Comparison of ENCODE assay signal across 1 cellular context in genomic region chr16:74862743-74863244, GRCh38.
TF ChIP-seq lines count a peak whose summit lies in the region.

No MANE protein-coding gene starts in this region.

TF ChIP-seq in HepG2, 621 proteins besides CTCF, POLR2A, EP300 and RAD21 (continued from another document and continues in another):
- TF ChIP-seq, protein P1, sequence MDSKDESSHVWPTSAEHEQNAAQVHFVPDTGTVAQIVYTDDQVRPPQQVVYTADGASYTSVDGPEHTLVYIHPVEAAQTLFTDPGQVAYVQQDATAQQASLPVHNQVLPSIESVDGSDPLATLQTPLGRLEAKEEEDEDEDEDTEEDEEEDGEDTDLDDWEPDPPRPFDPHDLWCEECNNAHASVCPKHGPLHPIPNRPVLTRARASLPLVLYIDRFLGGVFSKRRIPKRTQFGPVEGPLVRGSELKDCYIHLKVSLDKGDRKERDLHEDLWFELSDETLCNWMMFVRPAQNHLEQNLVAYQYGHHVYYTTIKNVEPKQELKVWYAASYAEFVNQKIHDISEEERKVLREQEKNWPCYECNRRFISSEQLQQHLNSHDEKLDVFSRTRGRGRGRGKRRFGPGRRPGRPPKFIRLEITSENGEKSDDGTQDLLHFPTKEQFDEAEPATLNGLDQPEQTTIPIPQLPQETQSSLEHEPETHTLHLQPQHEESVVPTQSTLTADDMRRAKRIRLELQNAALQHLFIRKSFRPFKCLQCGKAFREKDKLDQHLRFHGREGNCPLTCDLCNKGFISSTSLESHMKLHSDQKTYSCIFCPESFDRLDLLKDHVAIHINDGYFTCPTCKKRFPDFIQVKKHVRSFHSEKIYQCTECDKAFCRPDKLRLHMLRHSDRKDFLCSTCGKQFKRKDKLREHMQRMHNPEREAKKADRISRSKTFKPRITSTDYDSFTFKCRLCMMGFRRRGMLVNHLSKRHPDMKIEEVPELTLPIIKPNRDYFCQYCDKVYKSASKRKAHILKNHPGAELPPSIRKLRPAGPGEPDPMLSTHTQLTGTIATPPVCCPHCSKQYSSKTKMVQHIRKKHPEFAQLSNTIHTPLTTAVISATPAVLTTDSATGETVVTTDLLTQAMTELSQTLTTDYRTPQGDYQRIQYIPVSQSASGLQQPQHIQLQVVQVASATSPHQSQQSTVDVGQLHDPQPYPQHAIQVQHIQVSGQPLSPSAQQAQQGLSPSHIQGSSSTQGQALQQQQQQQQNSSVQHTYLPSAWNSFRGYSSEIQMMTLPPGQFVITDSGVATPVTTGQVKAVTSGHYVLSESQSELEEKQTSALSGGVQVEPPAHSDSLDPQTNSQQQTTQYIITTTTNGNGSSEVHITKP (CRISPR knock-in tag; IDR thresholded peaks at IDR 0.05; ENCODE audit: low read depth): peak; percentile 60; the same call in 1 of the 2 replicates
- TF ChIP-seq NR1H2 (CRISPR knock-in tag; IDR thresholded peaks at IDR 0.05; ENCODE audit: borderline replicate concordance, low read depth): no peak
- TF ChIP-seq NCOA5 (CRISPR knock-in tag; IDR thresholded peaks at IDR 0.05): no peak
- no peak for TF ChIP-seq STAT5B (CRISPR knock-in tag; IDR thresholded peaks at IDR 0.05)
- TF ChIP-seq, protein P2, sequence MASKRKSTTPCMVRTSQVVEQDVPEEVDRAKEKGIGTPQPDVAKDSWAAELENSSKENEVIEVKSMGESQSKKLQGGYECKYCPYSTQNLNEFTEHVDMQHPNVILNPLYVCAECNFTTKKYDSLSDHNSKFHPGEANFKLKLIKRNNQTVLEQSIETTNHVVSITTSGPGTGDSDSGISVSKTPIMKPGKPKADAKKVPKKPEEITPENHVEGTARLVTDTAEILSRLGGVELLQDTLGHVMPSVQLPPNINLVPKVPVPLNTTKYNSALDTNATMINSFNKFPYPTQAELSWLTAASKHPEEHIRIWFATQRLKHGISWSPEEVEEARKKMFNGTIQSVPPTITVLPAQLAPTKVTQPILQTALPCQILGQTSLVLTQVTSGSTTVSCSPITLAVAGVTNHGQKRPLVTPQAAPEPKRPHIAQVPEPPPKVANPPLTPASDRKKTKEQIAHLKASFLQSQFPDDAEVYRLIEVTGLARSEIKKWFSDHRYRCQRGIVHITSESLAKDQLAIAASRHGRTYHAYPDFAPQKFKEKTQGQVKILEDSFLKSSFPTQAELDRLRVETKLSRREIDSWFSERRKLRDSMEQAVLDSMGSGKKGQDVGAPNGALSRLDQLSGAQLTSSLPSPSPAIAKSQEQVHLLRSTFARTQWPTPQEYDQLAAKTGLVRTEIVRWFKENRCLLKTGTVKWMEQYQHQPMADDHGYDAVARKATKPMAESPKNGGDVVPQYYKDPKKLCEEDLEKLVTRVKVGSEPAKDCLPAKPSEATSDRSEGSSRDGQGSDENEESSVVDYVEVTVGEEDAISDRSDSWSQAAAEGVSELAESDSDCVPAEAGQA (IDR thresholded peaks at IDR 0.05; ENCODE audit: low read depth): no peak
- TF ChIP-seq, protein P2 (CRISPR knock-in tag; IDR thresholded peaks at IDR 0.05; ENCODE audit: borderline replicate concordance): no peak
- no peak for TF ChIP-seq TBX3 (IDR thresholded peaks at IDR 0.05; ENCODE audit: borderline replicate concordance)
- peak; percentile 53; the same call in 1 of the 2 replicates for TF ChIP-seq IRF2 (CRISPR knock-in tag; IDR thresholded peaks at IDR 0.05)
- no peak; the same call in 1 of the 2 replicates for TF ChIP-seq SAP130 (CRISPR knock-in tag; IDR thresholded peaks at IDR 0.05; ENCODE audit: low read depth)
- TF ChIP-seq, protein P3, sequence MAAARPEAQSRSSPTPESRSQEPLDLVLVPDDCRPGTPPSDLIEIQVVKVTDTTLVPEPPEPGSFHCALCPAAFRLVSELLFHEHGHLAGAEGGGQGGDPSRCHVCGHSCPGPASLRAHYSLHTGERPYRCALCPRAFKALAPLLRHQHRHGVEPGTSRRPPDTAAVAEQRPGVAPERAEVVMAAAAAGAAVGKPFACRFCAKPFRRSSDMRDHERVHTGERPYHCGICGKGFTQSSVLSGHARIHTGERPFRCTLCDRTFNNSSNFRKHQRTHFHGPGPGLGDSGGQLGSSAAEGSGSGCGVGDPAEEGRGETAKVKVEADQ (CRISPR knock-in tag; IDR thresholded peaks at IDR 0.05; ENCODE audit: borderline replicate concordance): no peak
- TF ChIP-seq RAD51 (IDR thresholded peaks at IDR 0.05; ENCODE audit: borderline replicate concordance): no peak
- TF ChIP-seq, protein P4, sequence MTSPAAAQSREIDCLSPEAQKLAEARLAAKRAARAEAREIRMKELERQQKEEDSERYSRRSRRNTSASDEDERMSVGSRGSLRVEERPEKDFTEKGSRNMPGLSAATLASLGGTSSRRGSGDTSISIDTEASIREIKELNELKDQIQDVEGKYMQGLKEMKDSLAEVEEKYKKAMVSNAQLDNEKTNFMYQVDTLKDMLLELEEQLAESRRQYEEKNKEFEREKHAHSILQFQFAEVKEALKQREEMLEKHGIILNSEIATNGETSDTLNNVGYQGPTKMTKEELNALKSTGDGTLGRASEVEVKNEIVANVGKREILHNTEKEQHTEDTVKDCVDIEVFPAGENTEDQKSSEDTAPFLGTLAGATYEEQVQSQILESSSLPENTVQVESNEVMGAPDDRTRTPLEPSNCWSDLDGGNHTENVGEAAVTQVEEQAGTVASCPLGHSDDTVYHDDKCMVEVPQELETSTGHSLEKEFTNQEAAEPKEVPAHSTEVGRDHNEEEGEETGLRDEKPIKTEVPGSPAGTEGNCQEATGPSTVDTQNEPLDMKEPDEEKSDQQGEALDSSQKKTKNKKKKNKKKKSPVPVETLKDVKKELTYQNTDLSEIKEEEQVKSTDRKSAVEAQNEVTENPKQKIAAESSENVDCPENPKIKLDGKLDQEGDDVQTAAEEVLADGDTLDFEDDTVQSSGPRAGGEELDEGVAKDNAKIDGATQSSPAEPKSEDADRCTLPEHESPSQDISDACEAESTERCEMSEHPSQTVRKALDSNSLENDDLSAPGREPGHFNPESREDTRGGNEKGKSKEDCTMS (CRISPR knock-in tag; conservative IDR thresholded peaks at IDR 0.05): no peak
- no peak for TF ChIP-seq ZC3H4 (CRISPR knock-in tag; IDR thresholded peaks at IDR 0.05; ENCODE audit: borderline replicate concordance)
- no peak for TF ChIP-seq ZNF138 (CRISPR knock-in tag; IDR thresholded peaks at IDR 0.05; ENCODE audit: low read depth)
- no peak for TF ChIP-seq TFE3 (CRISPR knock-in tag; IDR thresholded peaks at IDR 0.05)
- TF ChIP-seq, protein P5, sequence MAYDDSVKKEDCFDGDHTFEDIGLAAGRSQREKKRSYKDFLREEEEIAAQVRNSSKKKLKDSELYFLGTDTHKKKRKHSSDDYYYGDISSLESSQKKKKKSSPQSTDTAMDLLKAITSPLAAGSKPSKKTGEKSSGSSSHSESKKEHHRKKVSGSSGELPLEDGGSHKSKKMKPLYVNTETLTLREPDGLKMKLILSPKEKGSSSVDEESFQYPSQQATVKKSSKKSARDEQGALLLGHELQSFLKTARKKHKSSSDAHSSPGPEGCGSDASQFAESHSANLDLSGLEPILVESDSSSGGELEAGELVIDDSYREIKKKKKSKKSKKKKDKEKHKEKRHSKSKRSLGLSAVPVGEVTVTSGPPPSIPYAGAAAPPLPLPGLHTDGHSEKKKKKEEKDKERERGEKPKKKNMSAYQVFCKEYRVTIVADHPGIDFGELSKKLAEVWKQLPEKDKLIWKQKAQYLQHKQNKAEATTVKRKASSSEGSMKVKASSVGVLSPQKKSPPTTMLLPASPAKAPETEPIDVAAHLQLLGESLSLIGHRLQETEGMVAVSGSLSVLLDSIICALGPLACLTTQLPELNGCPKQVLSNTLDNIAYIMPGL (CRISPR knock-in tag; IDR thresholded peaks at IDR 0.05; ENCODE audit: borderline replicate concordance in 1 of 2, low read depth in 1 of 2): peak in 1 of 2 experiments; percentile 63; a peak in 1 of 4 replicates
- no peak for TF ChIP-seq ZUFSP (CRISPR knock-in tag; IDR thresholded peaks at IDR 0.05; ENCODE audit: borderline replicate concordance)
- TF ChIP-seq CC2D1A (CRISPR knock-in tag; IDR thresholded peaks at IDR 0.05): no peak
- TF ChIP-seq GATAD1 (CRISPR knock-in tag; IDR thresholded peaks at IDR 0.05): 0 out of 2 replicates have a peak, but pooled peaks have one; percentile 20
- TF ChIP-seq ZNF567 (CRISPR knock-in tag; IDR thresholded peaks at IDR 0.05; ENCODE audit: borderline replicate concordance): no peak
- no peak for TF ChIP-seq POLR2G (IDR thresholded peaks at IDR 0.05; ENCODE audit: low read depth, low read length)
- TF ChIP-seq TCF7 (IDR thresholded peaks at IDR 0.05; ENCODE audit: low read depth): no peak
- TF ChIP-seq, protein P6, sequence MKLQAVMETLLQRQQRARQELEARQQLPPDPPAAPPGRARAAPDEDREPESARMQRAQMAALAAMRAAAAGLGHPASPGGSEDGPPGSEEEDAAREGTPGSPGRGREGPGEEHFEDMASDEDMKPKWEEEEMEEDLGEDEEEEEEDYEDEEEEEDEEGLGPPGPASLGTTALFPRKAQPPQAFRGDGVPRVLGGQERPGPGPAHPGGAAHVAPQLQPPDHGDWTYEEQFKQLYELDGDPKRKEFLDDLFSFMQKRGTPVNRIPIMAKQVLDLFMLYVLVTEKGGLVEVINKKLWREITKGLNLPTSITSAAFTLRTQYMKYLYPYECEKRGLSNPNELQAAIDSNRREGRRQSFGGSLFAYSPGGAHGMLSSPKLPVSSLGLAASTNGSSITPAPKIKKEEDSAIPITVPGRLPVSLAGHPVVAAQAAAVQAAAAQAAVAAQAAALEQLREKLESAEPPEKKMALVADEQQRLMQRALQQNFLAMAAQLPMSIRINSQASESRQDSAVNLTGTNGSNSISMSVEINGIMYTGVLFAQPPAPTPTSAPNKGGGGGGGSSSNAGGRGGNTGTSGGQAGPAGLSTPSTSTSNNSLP (IDR thresholded peaks at IDR 0.05; ENCODE audit: low read depth, low read length): peak; percentile 52; the same call in 1 of the 2 replicates
- TF ChIP-seq CCDC6 (CRISPR knock-in tag; IDR thresholded peaks at IDR 0.05): no peak
- 0 out of 2 replicates have a peak, but pooled peaks have one; percentile 8 for TF ChIP-seq HNF1B (CRISPR knock-in tag; IDR thresholded peaks at IDR 0.05)
- no peak for TF ChIP-seq MNT (IDR thresholded peaks at IDR 0.05)
